ENCODE assay signal across 10 cellular contexts in genomic region chr20:25750220-25750764, GRCh38. TPM values are rescaled to one million over a fixed set of nuclear protein-coding genes. Genes with fewer than 3 reads are reported as not detected.
DNase-seq lines count a peak whose midpoint lies in the region; ATAC-seq and TF ChIP-seq lines count a peak whose summit lies in the region.
"Had no signal": no experiment of that assay in that cellular context is flagged by ENCODE, and none has a peak within 500 bp of the region (broad histone marks: within the 10 kb centered on the region; RNA-seq: fewer than 3 reads in every experiment).

No MANE protein-coding gene starts in this region.

- H3K4me1 ChIP-seq in GM23338 (ENCODE audit: insufficient read depth) (no peaks in the 10 kb centered on the region), mammary epithelial cell (ENCODE audit: insufficient read depth, low read length) (peaks cover 3% of the 10 kb centered on the region), mucosa of rectum (ENCODE audit: control insufficient read depth in 2 of 2, insufficient read depth in 2 of 2, low read length in 2 of 2) (no peaks in the 10 kb centered on the region), aorta (ENCODE audit: control insufficient read depth in 1 of 2, insufficient read depth in 2 of 2, low read length in 2 of 2) (no peaks in the 10 kb centered on the region)

- H3K9me3 ChIP-seq in mammary epithelial cell (replicated peaks; ENCODE audit: insufficient read depth, low read length), result no peaks in the 10 kb centered on the region
- no peaks in the 10 kb centered on the region for H3K9me3 ChIP-seq in mucosa of rectum (ENCODE audit: control insufficient read depth in 2 of 2, low read length in 2 of 2)
- no peaks in the 10 kb centered on the region for H3K9me3 ChIP-seq in aorta (ENCODE audit: control insufficient read depth, low read length)

- H3K27ac ChIP-seq in 22Rv1 (peak overlapping the region; percentile 70), GM23338 (ENCODE audit: low read depth) (no peak overlapping the region), mammary epithelial cell (ENCODE audit: insufficient read depth, low read depth, low read length) (no peak overlapping the region), mucosa of rectum (ENCODE audit: low read depth in 2 of 2, low read length in 2 of 2) (no peak overlapping the region), aorta (ENCODE audit: low read depth in 1 of 2, low read length in 2 of 2) (no peak overlapping the region)

- ATAC-seq in GM23338 (peak; percentile 12), aorta (ENCODE audit: low FRiP score) (no peak)

- no peaks in the 10 kb centered on the region for H3K36me3 Mint-ChIP-seq in GM23338 (ENCODE audit: low read depth)

- intact Hi-C loops in mammary epithelial cell (cut with micrococcal nuclease) (loop anchor here (5.0 kb wide), 1 partner anchor 163 kb away; the partner anchor contains the start of gene NINL), aorta (cut with DNase I) (no loop called here)

- DNase-seq in GM23338 (ENCODE audit: low spot score) (no peak), mammary epithelial cell (no peak), 8988T (no peak), GM03348 (ENCODE audit: low spot score) (no peak), HPDE6-E6E7 (ENCODE audit: extremely low spot score) (no peak), aorta (no peak)
- DNase-seq: GOT3 had no signal

- peaks cover 7% of the 10 kb centered on the region for H3K9me2 ChIP-seq in GM23338 (ENCODE audit: insufficient read depth)

- H3F3A ChIP-seq in GM23338 (replicated peaks; ENCODE audit: low read depth), result no peaks in the 10 kb centered on the region

- peak overlapping the region; percentile 93 for H3K27ac Mint-ChIP-seq in GM23338

- peaks cover 8% of the 10 kb centered on the region; the same call in 2 of the 3 replicates for H3K4me1 Mint-ChIP-seq in GM23338
- H3K4me1 Mint-ChIP-seq: nephron had no signal

- dilution Hi-C loops in mammary epithelial cell (cut with HindIII; ENCODE audit: low sequenced_read_pairs), result no loop called here

- H3K4me3 Mint-ChIP-seq in GM23338, result peak overlapping the region; percentile 83; the same call in 2 of the 3 replicates

- H3K27me3 Mint-ChIP-seq in GM23338 (ENCODE audit: insufficient read depth, low read depth, poor library complexity), result peaks cover 8% of the 10 kb centered on the region

- H3K27me3 ChIP-seq in GM23338 (ENCODE audit: insufficient read depth) (no peaks in the 10 kb centered on the region), mammary epithelial cell (ENCODE audit: insufficient read depth, low read length) (no peaks in the 10 kb centered on the region), mucosa of rectum (ENCODE audit: control insufficient read depth in 2 of 2, insufficient read depth in 2 of 2, low read length in 2 of 2) (no peaks in the 10 kb centered on the region), aorta (ENCODE audit: control insufficient read depth in 1 of 2, insufficient read depth in 2 of 2, low read length in 1 of 2) (no peaks in the 10 kb centered on the region)

- H3K4me2 ChIP-seq in GM23338, result no peak overlapping the region
- H3K4me2 ChIP-seq in mammary epithelial cell (ENCODE audit: insufficient read depth, low read depth, low read length), result peak overlapping the region; percentile 83

- H4K20me1 ChIP-seq in GM23338 (replicated peaks; ENCODE audit: insufficient read depth), result no peaks in the 10 kb centered on the region
- H4K20me1 ChIP-seq in mammary epithelial cell (ENCODE audit: insufficient read depth, low read length), result no peaks in the 10 kb centered on the region

- in situ Hi-C loops in mammary epithelial cell (cut with MboI; ENCODE audit: low sequenced_read_pairs in 2 of 2), result no loop called here

- BruUV-seq in mammary epithelial cell (replicated peaks; lab: Mats Ljungman, UMichigan), result no TSS peak

- CTCF ChIA-PET in mammary epithelial cell (lab: Charles Lee; ENCODE audit: low non-redundant PET), result no interaction called here

- no peaks in the 10 kb centered on the region for H3K79me2 ChIP-seq in GM23338 (replicated peaks; ENCODE audit: insufficient read depth)
- no peaks in the 10 kb centered on the region for H3K79me2 ChIP-seq in mammary epithelial cell (ENCODE audit: insufficient read depth, low read length)

- H3K4me3 ChIP-seq in GM23338, result no peak overlapping the region
- peak overlapping the region in 2 of 3 experiments; percentile 35 to 46 for H3K4me3 ChIP-seq in mammary epithelial cell (replicated peaks in 1 of 3; ENCODE audit: insufficient read depth in 1 of 3, low read depth in 2 of 3, low read length in 3 of 3)
- peak overlapping the region; percentile 55 to 80 for H3K4me3 ChIP-seq in mucosa of rectum (ENCODE audit: low read length in 2 of 2)
- no peak overlapping the region for H3K4me3 ChIP-seq in aorta (ENCODE audit: low read length in 2 of 2)

- H3K9ac ChIP-seq in mammary epithelial cell (ENCODE audit: insufficient read depth, low read length), result no peak overlapping the region
- H3K9ac ChIP-seq in mucosa of rectum (ENCODE audit: low read depth in 1 of 2, low read length in 2 of 2), result peak overlapping the region in 1 of 2 donors; percentile 47

- H3K9me3 Mint-ChIP-seq in GM23338, result no peaks in the 10 kb centered on the region
- H3K9me3 Mint-ChIP-seq: nephron had no signal

- H3K36me3 ChIP-seq in GM23338 (ENCODE audit: insufficient read depth) (no peaks in the 10 kb centered on the region), mammary epithelial cell (ENCODE audit: insufficient read depth, low read length) (no peaks in the 10 kb centered on the region), mucosa of rectum (ENCODE audit: control insufficient read depth in 2 of 2, insufficient read depth in 2 of 2, low read length in 2 of 2) (no peaks in the 10 kb centered on the region), aorta (ENCODE audit: control insufficient read depth in 1 of 2, insufficient read depth in 2 of 2, low read length in 1 of 2) (no peaks in the 10 kb centered on the region)

- WGBS in mammary epithelial cell (ENCODE audit: low coverage, missing lambda C conversion rate), result 88% methylated on average over 4 of the region's 9 CpGs
- WGBS in aorta, 2 donors, result 88 to 91% methylated on average over 9 of the region's 9 CpGs

- no peak for TF ChIP-seq CTCF in 22Rv1 (IDR thresholded peaks at IDR 0.05)
- TF ChIP-seq CTCF in GM23338 (conservative IDR thresholded peaks at IDR 0.05; ENCODE audit: low read depth in 2 of 2), result no peak
- TF ChIP-seq CTCF in mammary epithelial cell (conservative IDR thresholded peaks at IDR 0.05 in 1 of 2, IDR thresholded peaks at IDR 0.05 in 1 of 2; ENCODE audit: extremely low read depth in 1 of 2, insufficient read depth in 1 of 2, low read depth in 1 of 2, low read length in 2 of 2), result no peak

- H2AFZ ChIP-seq in GM23338 (peak overlapping the region; percentile 90; the same call in 1 of the 2 replicates), mammary epithelial cell (ENCODE audit: low read depth, low read length) (peak overlapping the region; percentile 89)

TF ChIP-seq in GM23338, 12 proteins besides CTCF, POLR2A, EP300 and RAD21 (continues in another document):
- TF ChIP-seq ZNF331 (CRISPR knock-in tag; IDR thresholded peaks at IDR 0.05; ENCODE audit: low read depth), result no peak
- no peak for TF ChIP-seq EZH2phosphoT487 (IDR thresholded peaks at IDR 0.05; ENCODE audit: unreplicated experiment)
- TF ChIP-seq EZH2 (IDR thresholded peaks at IDR 0.05; ENCODE audit: low read depth, unreplicated experiment), result no peak
- TF ChIP-seq CREB1 (CRISPR knock-in tag; IDR thresholded peaks at IDR 0.05; ENCODE audit: low read depth), result no peak
- no peak for TF ChIP-seq NANOG (IDR thresholded peaks at IDR 0.05; ENCODE audit: borderline replicate concordance)
- TF ChIP-seq JUNB (IDR thresholded peaks at IDR 0.05; ENCODE audit: unreplicated experiment), result no peak

RNA-seq across cellular contexts. Expression of gene ZNF337, which starts 53.6 kb away (rescaled TPM):
- 6.3 TPM in 2 replicates for total RNA-seq in GM23338 (2014; rRNA removed; shearing (Covaris generic))
- 0.61 and 2.1 TPM in 2 replicates for polyA plus RNA-seq in GM23338 (2016; fragmentation: Nextera tagmentation; extraction: Ambion mirVana)
- 10 to 100 TPM; 13.7 to 22.1 TPM for total RNA-seq in mammary epithelial cell
- 9.7 TPM for polyA plus RNA-seq in mammary epithelial cell
- polyA minus RNA-seq in mammary epithelial cell, result 19.4 TPM
- 10 to 100 TPM; 15.0 to 22.8 TPM for total RNA-seq in aorta
- polyA plus RNA-seq in aorta, result 10 to 100 TPM in 1 of 2 donors, 1 to 10 TPM in 1; 2.4 to 20.4 TPM

Comparison
In these comparisons a context has a peak if more than half of its experiments do, and no peak if none do; other contexts are left out.
1. H3K4me3 ChIP-seq: peak in mammary epithelial cell (2 of 3) and mucosa of rectum (2 of 2); none in GM23338 (single experiment) and aorta (0 of 2).